ENCODE assay signal across 24 cellular contexts in genomic region chr3:148297013-148297412, GRCh38.
"Had no signal": no experiment of that assay in that cellular context is flagged by ENCODE, and none has a peak within 500 bp of the region (broad histone marks: within the 10 kb centered on the region; RNA-seq: fewer than 3 reads in every experiment).

No MANE protein-coding gene starts in this region.

- H3K36me3 Mint-ChIP-seq: neural progenitor cell; stimulated activated effector memory CD8-positive, alpha-beta T cell treated with anti-CD3 and anti-CD28 coated beads, Interleukin-12 subunit alpha, Interleukin-12 subunit beta, amount 100 ng/mL, for 72 hours; stimulated activated naive B cell treated with anti-CD40 and anti-IgM and Interleukin-4, amounts not matched to agents 10 μg/mL and 1 μg/mL and 100 μg/mL, for 72 hours had no signal

- H3K4me1 Mint-ChIP-seq: neural progenitor cell; stimulated activated effector memory CD8-positive, alpha-beta T cell treated with anti-CD3 and anti-CD28 coated beads, Interleukin-12 subunit alpha, Interleukin-12 subunit beta, amount 100 ng/mL, for 72 hours had no signal

- H3K27ac Mint-ChIP-seq: nephron; neural progenitor cell; progenitor cell of endocrine pancreas; stimulated activated effector memory CD8-positive, alpha-beta T cell treated with anti-CD3 and anti-CD28 coated beads, Interleukin-12 subunit alpha, Interleukin-12 subunit beta, amount 100 ng/mL, for 72 hours; stimulated activated naive B cell treated with anti-CD40 and anti-IgM and Interleukin-4, amounts not matched to agents 10 μg/mL and 1 μg/mL and 100 μg/mL, for 72 hours; stimulated activated naive CD8-positive, alpha-beta T cell treated with anti-CD3 and anti-CD28 coated beads, Interleukin-15, Interleukin-2, amounts not matched to agents 100 ng/mL and 50 ng/mL, for 24 hours had no signal

- H3K9me3 Mint-ChIP-seq: nephron; stimulated activated naive B cell treated with anti-CD40 and anti-IgM and Interleukin-4, amounts not matched to agents 10 μg/mL and 1 μg/mL and 100 μg/mL, for 72 hours had no signal

- DNase-seq: occipital lobe; ovary; posterior cingulate gyrus; psoas muscle; right cardiac atrium; right lobe of liver; sigmoid colon; small intestine; stimulated activated CD4-positive, alpha-beta T cell treated with anti-CD3 and anti-CD28 coated beads, Interleukin-15, amount 100 ng/mL, for 24 hours; stimulated activated CD4-positive, alpha-beta T cell treated with anti-CD3 and anti-CD28 coated beads, Interleukin-2, amount 100 ng/mL, for 24 hours; stimulated activated CD4-positive, alpha-beta T cell treated with anti-CD3 and anti-CD28 coated beads, Interleukin-2, amount 100 ng/mL, for 48 hours; stimulated activated CD4-positive, alpha-beta T cell treated with anti-CD3 and anti-CD28 coated beads, Interleukin-4, amount 100 ng/mL, for 24 hours; stimulated activated naive B cell treated with anti-CD40 and anti-IgM and Interleukin-4, amounts not matched to agents 10 μg/mL and 1 μg/mL and 100 μg/mL, for 72 hours; stimulated activated naive CD4-positive, alpha-beta T cell treated with Interleukin-2 at 50 U/mL for 16 hours; stomach; thyroid gland; trophoblast cell; upper lobe of left lung had no signal

- ATAC-seq: psoas muscle; right cardiac atrium; right lobe of liver; stimulated activated effector memory CD8-positive, alpha-beta T cell treated with anti-CD3 and anti-CD28 coated beads, Interleukin-12 subunit alpha, Interleukin-12 subunit beta, amount 100 ng/mL, for 72 hours; stimulated activated naive B cell treated with anti-CD40 and anti-IgM and Interleukin-4, amounts not matched to agents 10 μg/mL and 1 μg/mL and 100 μg/mL, for 72 hours had no signal

- FAIRE-seq: small intestine, urothelium cell line had no signal

- H3K4me3 Mint-ChIP-seq: nephron; neural progenitor cell; stimulated activated effector memory CD8-positive, alpha-beta T cell treated with anti-CD3 and anti-CD28 coated beads, Interleukin-12 subunit alpha, Interleukin-12 subunit beta, amount 100 ng/mL, for 72 hours; stimulated activated naive B cell treated with anti-CD40 and anti-IgM and Interleukin-4, amounts not matched to agents 10 μg/mL and 1 μg/mL and 100 μg/mL, for 72 hours; stimulated activated naive CD8-positive, alpha-beta T cell treated with anti-CD3 and anti-CD28 coated beads, Interleukin-15, Interleukin-2, amounts not matched to agents 100 ng/mL and 50 ng/mL, for 24 hours had no signal

- H3K27me3 Mint-ChIP-seq: progenitor cell of endocrine pancreas; stimulated activated naive B cell treated with anti-CD40 and anti-IgM and Interleukin-4, amounts not matched to agents 10 μg/mL and 1 μg/mL and 100 μg/mL, for 72 hours; stimulated activated naive CD8-positive, alpha-beta T cell treated with anti-CD3 and anti-CD28 coated beads, Interleukin-15, Interleukin-2, amounts not matched to agents 100 ng/mL and 50 ng/mL, for 24 hours had no signal
